15 cellular contexts compared by ENCODE assay signal in the genomic region with DNA sequence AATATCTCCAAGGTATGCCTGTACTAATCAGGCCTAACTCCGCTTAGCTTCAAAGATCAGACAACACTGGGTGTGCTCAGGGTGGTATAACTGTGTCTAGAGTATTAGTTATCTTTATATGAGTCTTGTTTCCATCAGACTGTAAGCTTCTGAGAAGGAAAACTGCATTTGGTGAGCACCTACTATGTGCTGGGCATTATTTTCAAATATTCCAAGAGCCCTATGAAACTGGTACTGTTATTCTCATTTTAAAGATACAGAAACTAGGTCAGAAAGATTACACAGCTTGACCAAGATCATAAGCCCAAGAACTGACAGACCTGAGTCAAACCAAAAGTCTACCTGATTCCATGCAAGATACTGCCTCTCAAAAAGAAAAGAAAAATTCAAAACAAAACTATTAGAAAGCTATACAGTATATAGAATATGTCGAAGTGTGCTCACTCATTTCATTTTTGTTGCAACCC. TPM values are rescaled to one million over a fixed set of nuclear protein-coding genes. Genes with fewer than 3 reads are reported as not detected.
DNase-seq lines count a peak whose midpoint lies in the region; ATAC-seq and TF ChIP-seq lines count a peak whose summit lies in the region.
"Had no signal": no experiment of that assay in that cellular context is flagged by ENCODE, and none has a peak within 500 bp of the region (broad histone marks: within the 10 kb centered on the region; RNA-seq: fewer than 3 reads in every experiment).

No MANE protein-coding gene starts in this region.

- no peak for TF ChIP-seq CTCF in GM10248 (IDR thresholded peaks at IDR 0.05; ENCODE audit: control extremely low read depth, extremely low read depth, low read depth, missing control alignments)
- no peak for TF ChIP-seq CTCF in CD4-positive, alpha-beta T cell (IDR thresholded peaks at IDR 0.05)

- no peak overlapping the region for H3K27ac ChIP-seq in CD4-positive, alpha-beta T cell (ENCODE audit: low read depth, low read length)
- H3K27ac ChIP-seq: BLaER1 had no signal

- ATAC-seq in GM18873 (IDR thresholded peaks at IDR 0.05; ENCODE audit: low FRiP score, unreplicated experiment) (peak; percentile 73), HG02610 (IDR thresholded peaks at IDR 0.05; ENCODE audit: unreplicated experiment) (peak; percentile 96), HG03457 (IDR thresholded peaks at IDR 0.05; ENCODE audit: unreplicated experiment) (peak; percentile 59)
- ATAC-seq in CD4-positive, alpha-beta T cell (ENCODE audit: poor library complexity) = no peak

- H3K4me3 Mint-ChIP-seq in CD4-positive, alpha-beta T cell = no peak overlapping the region
- H3K4me3 Mint-ChIP-seq: activated naive CD8-positive, alpha-beta T cell treated with anti-CD3 and anti-CD28 coated beads, Interleukin-2, amount 10 ng/mL, durations not matched to agents 7 days and 5 days; nephron had no signal

- H3K9me3 ChIP-seq in CD4-positive, alpha-beta T cell (ENCODE audit: control insufficient read depth, low read length) = no peaks in the 10 kb centered on the region

- CTCF ChIA-PET in GM10248 (lab: Yijun Ruan, JAX) = interaction anchor here (1.0 to 2.5 kb wide), 7 partner anchors 8 to 28 kb away, joined by 3 to 9 read pairs (median 3); no protein-coding TSS in a partner anchor
- CTCF ChIA-PET in CD4-positive, alpha-beta T cell (lab: Charles Lee) = interaction anchor here (1.8 kb wide), 1 partner anchor 9 kb away, joined by 7 read pairs; no protein-coding TSS in a partner anchor

- peak; percentile 31 for DNase-seq in GM10248 (ENCODE audit: extremely low spot score)
- DNase-seq in NCI-H2171 (lab: John Stamatoyannopoulos, UW) = no peak
- no peak for DNase-seq in CD4-positive, alpha-beta T cell
- DNase-seq in DMS79 treated with DMSO at 0.1 percent for 48 hours (lab: John Stamatoyannopoulos, UW) = no peak
- no peak for DNase-seq in DMS 273 (lab: John Stamatoyannopoulos, UW; ENCODE audit: unreplicated experiment)
- DNase-seq: activated naive CD8-positive, alpha-beta T cell treated with anti-CD3 and anti-CD28 coated beads, Interleukin-2, amount 10 ng/mL, durations not matched to agents 7 days and 5 days; dermis blood vessel endothelial cell; foreskin fibroblast; kidney glomerular epithelial cell; stimulated activated naive CD4-positive, alpha-beta T cell treated with Interleukin-2 at 50 U/mL for 16 hours had no signal

- peaks cover 27% of the 10 kb centered on the region for H3K36me3 Mint-ChIP-seq in CD4-positive, alpha-beta T cell (ENCODE audit: low read depth)

- H3K27me3 ChIP-seq in CD4-positive, alpha-beta T cell (ENCODE audit: control insufficient read depth, insufficient read depth, low read length) = no peaks in the 10 kb centered on the region
- H3K27me3 ChIP-seq: BLaER1 had no signal

- H3K9me3 Mint-ChIP-seq in CD4-positive, alpha-beta T cell = no peaks in the 10 kb centered on the region

- intact Hi-C loops in CD4-positive, alpha-beta T cell (cut with DNase I, micrococcal nuclease) = no loop called here

- POLR2A ChIA-PET in GM10248 (lab: Yijun Ruan, JAX) = no interaction called here
- POLR2A ChIA-PET in CD4-positive, alpha-beta T cell (lab: Charles Lee) = no interaction called here

- H3K27ac Mint-ChIP-seq in CD4-positive, alpha-beta T cell = no peak overlapping the region
- H3K27ac Mint-ChIP-seq: activated naive CD8-positive, alpha-beta T cell treated with anti-CD3 and anti-CD28 coated beads, Interleukin-2, amount 10 ng/mL, durations not matched to agents 7 days and 5 days; nephron had no signal

- peaks cover 63% of the 10 kb centered on the region for H3K4me1 Mint-ChIP-seq in CD4-positive, alpha-beta T cell (ENCODE audit: low read depth)

- H3K27me3 Mint-ChIP-seq in CD4-positive, alpha-beta T cell = no peaks in the 10 kb centered on the region
- H3K27me3 Mint-ChIP-seq: activated naive CD8-positive, alpha-beta T cell treated with anti-CD3 and anti-CD28 coated beads, Interleukin-2, amount 10 ng/mL, durations not matched to agents 7 days and 5 days had no signal

RNA-seq across cellular contexts. Expression of a gene that starts 44.4 kb away (rescaled TPM):
- 10 to 100 TPM; 52.6 to 55.0 TPM for total RNA-seq in CD4-positive, alpha-beta T cell
